Comparison of ENCODE assay signal across 23 cellular contexts in the genomic region with DNA sequence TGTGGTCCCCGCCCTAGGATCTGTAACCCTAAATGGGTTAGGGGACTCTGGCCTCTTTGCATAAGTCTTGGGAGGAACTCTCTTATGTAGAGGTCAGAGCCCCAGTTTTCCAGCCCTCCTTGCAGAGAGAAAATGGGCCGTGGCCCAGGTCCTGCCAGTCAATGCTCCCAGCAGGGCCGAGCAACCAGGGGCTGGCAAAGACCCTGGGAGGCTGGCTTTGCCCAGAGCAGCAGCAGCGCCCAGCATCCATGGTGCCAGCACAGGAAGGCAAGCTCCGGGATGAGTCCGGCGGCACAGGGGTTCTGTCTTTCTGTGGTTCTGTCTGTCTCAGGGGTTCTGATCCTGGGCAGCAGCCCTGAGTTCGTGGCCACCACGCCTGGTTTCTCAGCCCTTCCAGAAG.
"Had no signal": no experiment of that assay in that cellular context is flagged by ENCODE, and none has a peak within 500 bp of the region (broad histone marks: within the 10 kb centered on the region; RNA-seq: fewer than 3 reads in every experiment).

No MANE protein-coding gene starts in this region.

- H2AFZ ChIP-seq: hepatocyte had no signal

- H3K4me3 ChIP-seq: colonic mucosa, dorsolateral prefrontal cortex, esophagus muscularis mucosa, gastroesophageal sphincter, heart left ventricle, hepatocyte, left ventricle myocardium inferior, lower lobe of right lung, mucosa of descending colon had no signal

- H3K9me3 Mint-ChIP-seq: immature natural killer cell, mesothelial cell of epicardium had no signal

- H3K36me3 Mint-ChIP-seq: immature natural killer cell, mesothelial cell of epicardium, naive B cell had no signal

- H3K9me3 ChIP-seq: colonic mucosa, esophagus muscularis mucosa, gastroesophageal sphincter, lower lobe of right lung, mucosa of descending colon had no signal

- H3K4me1 Mint-ChIP-seq: immature natural killer cell, mesothelial cell of epicardium, naive B cell had no signal

- DNase-seq: colonic mucosa; dermis blood vessel endothelial cell; effector CD4-positive, alpha-beta T cell; effector memory CD4-positive, alpha-beta T cell; foreskin keratinocyte; heart left ventricle; hypothalamus; immature natural killer cell; islet precursor cell; kidney; kidney glomerular epithelial cell; left colon; left ventricle myocardium inferior; lower lobe of right lung; mesenchymal stem cell; mucosa of descending colon; naive B cell had no signal

- H3K4me2 ChIP-seq: hepatocyte had no signal

- ATAC-seq: foreskin keratinocyte, gastroesophageal sphincter, heart left ventricle, left colon, left lobe of liver, lower lobe of right lung, mucosa of descending colon had no signal

- H3K36me3 ChIP-seq: colonic mucosa, esophagus muscularis mucosa, gastroesophageal sphincter, heart left ventricle, left ventricle myocardium inferior, lower lobe of right lung had no signal

- H3K27me3 ChIP-seq: colonic mucosa, foreskin keratinocyte, hepatocyte had no signal

- H3K27ac ChIP-seq: colonic mucosa, dorsolateral prefrontal cortex, esophagus muscularis mucosa, foreskin keratinocyte, gastroesophageal sphincter, heart left ventricle, hepatocyte, left ventricle myocardium inferior, lower lobe of right lung had no signal

- H3K79me2 ChIP-seq: hepatocyte had no signal

- H3K4me1 ChIP-seq: colonic mucosa, esophagus muscularis mucosa, foreskin keratinocyte, gastroesophageal sphincter, heart left ventricle, left ventricle myocardium inferior, lower lobe of right lung had no signal

- H3K27ac Mint-ChIP-seq: immature natural killer cell, mesothelial cell of epicardium, naive B cell had no signal

- H3K4me3 Mint-ChIP-seq: immature natural killer cell, mesothelial cell of epicardium, naive B cell had no signal
